Comparison of ENCODE assay signal across 6 cellular contexts in genomic region chr20:3158968-3159431, GRCh38.
DNase-seq lines count a peak whose midpoint lies in the region; ATAC-seq and TF ChIP-seq lines count a peak whose summit lies in the region.

No MANE protein-coding gene starts in this region.

- no peaks in the 10 kb centered on the region for H3K9me3 ChIP-seq in muscle layer of duodenum (ENCODE audit: control insufficient read depth in 1 of 2, low read length in 2 of 2)

- H3K27me3 ChIP-seq in HL-60 (ENCODE audit: insufficient read depth, poor library complexity, severe bottlenecking) (no peaks in the 10 kb centered on the region), muscle layer of duodenum (ENCODE audit: low read depth, low read length) (no peaks in the 10 kb centered on the region)

- CTCF ChIA-PET in HEK293T (lab: Yijun Ruan, JAX): no interaction called here

- H3K36me3 ChIP-seq in muscle layer of duodenum (ENCODE audit: control insufficient read depth in 1 of 2, insufficient read depth in 2 of 2, low read length in 2 of 2): peaks cover 0 to 4% of the 10 kb centered on the region in 2 donors

- ATAC-seq in GM21390 (IDR thresholded peaks at IDR 0.05; ENCODE audit: unreplicated experiment): no peak

- TF ChIP-seq CTCF in HL-60 (IDR thresholded peaks at IDR 0.05; ENCODE audit: insufficient read depth, low read length): no peak

- POLR2A ChIA-PET in HEK293T (lab: Yijun Ruan, JAX): interaction anchor here (1.1 to 1.8 kb wide), 6 partner anchors 8 to 59 kb away, joined by 3 to 13 read pairs (median 4); partner anchors contain the start of gene LZTS3

- no peak for DNase-seq in HL-60 (ENCODE audit: low read depth in 1 of 2, low spot score in 1 of 2)
- peak; percentile 46 for DNase-seq in amniotic epithelial cell (ENCODE audit: low read depth)
- no peak for DNase-seq in HEK293T (ENCODE audit: extremely low spot score)
- DNase-seq in islet precursor cell: no peak

- H3K4me3 ChIP-seq in HL-60 (replicated peaks; ENCODE audit: insufficient read depth, low read length) (peak overlapping the region; percentile 81), muscle layer of duodenum (ENCODE audit: low read depth in 1 of 2, low read length in 2 of 2) (peak overlapping the region; percentile 95 to 96)

- peaks cover 17 to 28% of the 10 kb centered on the region in 2 donors for H3K4me1 ChIP-seq in muscle layer of duodenum (ENCODE audit: control insufficient read depth in 1 of 2, insufficient read depth in 2 of 2, low read length in 2 of 2)

- H3K27ac ChIP-seq in HL-60 (replicated peaks): peak overlapping the region; percentile 85
- peak overlapping the region; percentile 80 for H3K27ac ChIP-seq in muscle layer of duodenum (ENCODE audit: low read length)

TF ChIP-seq in HEK293T, 16 proteins besides CTCF, POLR2A, EP300 and RAD21:
- TF ChIP-seq CTBP1 (IDR thresholded peaks at IDR 0.05; ENCODE audit: borderline replicate concordance) (no peak), NFRKB (IDR thresholded peaks at IDR 0.05) (no peak), ZNF384 (IDR thresholded peaks at IDR 0.05) (no peak), HDGF (IDR thresholded peaks at IDR 0.05; ENCODE audit: borderline replicate concordance) (no peak), FOXA1 (IDR thresholded peaks at IDR 0.05) (no peak), PKNOX1 (IDR thresholded peaks at IDR 0.05) (no peak), ARNT (IDR thresholded peaks at IDR 0.05) (no peak), LEF1 (IDR thresholded peaks at IDR 0.05; ENCODE audit: borderline replicate concordance) (no peak), SP1 (IDR thresholded peaks at IDR 0.05) (no peak), ELF4 (IDR thresholded peaks at IDR 0.05) (no peak), L3MBTL2 (conservative IDR thresholded peaks at IDR 0.05) (no peak)
